ENCODE assay signal across 8 cellular contexts in the genomic region with DNA sequence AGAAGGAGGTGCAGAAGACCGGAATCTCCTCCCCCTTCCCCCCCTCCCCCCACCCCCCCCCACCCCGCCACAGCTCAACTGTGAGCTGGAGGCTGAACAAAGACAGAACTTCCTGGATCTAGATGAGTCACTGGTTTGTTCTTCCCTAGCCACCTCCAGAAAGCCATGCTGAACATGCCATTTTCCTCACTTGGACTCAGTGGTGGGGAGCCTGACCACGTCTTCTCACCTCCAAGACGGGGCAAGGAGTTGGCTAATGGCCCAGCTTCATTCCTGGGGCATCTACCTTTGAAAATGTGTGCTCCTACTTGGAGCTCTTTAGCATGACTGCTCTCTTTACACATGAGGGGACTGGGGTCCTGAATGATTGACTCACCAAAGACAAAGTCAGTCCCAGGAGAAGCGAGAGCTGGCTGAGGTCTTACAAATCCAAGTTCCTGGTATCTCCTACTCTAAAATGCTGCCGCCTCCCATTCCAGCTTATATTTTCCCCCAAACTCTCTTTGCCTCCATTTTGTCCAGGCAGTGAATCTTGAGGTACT. TPM values are rescaled to one million over a fixed set of nuclear protein-coding genes. Genes with fewer than 3 reads are reported as not detected.
DNase-seq lines count a peak whose midpoint lies in the region; ATAC-seq and TF ChIP-seq lines count a peak whose summit lies in the region.

No MANE protein-coding gene starts in this region.

- TF ChIP-seq CTCF in H9 (conservative IDR thresholded peaks at IDR 0.05) (no peak), fibroblast of the aortic adventitia (IDR thresholded peaks at IDR 0.05; ENCODE audit: insufficient read depth, low read length) (no peak), spleen (IDR thresholded peaks at IDR 0.05 in 8 of 11, conservative IDR thresholded peaks at IDR 0.05 in 3 of 11) (no peak)

- no peak overlapping the region for H2BK120ac ChIP-seq in H9 (ENCODE audit: low read depth, low read length, poor library complexity, severe bottlenecking)

- intact Hi-C loops in spleen (cut with DNase I; ENCODE audit: low total_unique reads), result no loop called here

- H3K79me1 ChIP-seq in H9 (ENCODE audit: insufficient read depth, low read depth, low read length, poor library complexity, severe bottlenecking), result no peaks in the 10 kb centered on the region

- H2BK12ac ChIP-seq in H9 (ENCODE audit: insufficient read length, low read depth, low read length), result no peak overlapping the region

- peak overlapping the region; percentile 33 for H4K5ac ChIP-seq in H9 (ENCODE audit: insufficient read length, low read depth, low read length)

- H2AFZ ChIP-seq in H9 (ENCODE audit: low read length), result peak overlapping the region; percentile 86

- no peak overlapping the region for H3K27ac ChIP-seq in H9 (ENCODE audit: insufficient read length, low read depth, low read length)
- peak overlapping the region in 5 of 8 donors; percentile 43 to 71 (median 60) for H3K27ac ChIP-seq in spleen

- no peak overlapping the region; the same call in 1 of the 2 replicates for H3K4ac ChIP-seq in H9 (ENCODE audit: low read depth, low read length)

- no peak overlapping the region for H3T11ph ChIP-seq in H9 (ENCODE audit: low read length)

- H3K9me3 ChIP-seq in H9 (ENCODE audit: control insufficient read depth, low read depth, low read length) (no peaks in the 10 kb centered on the region), spleen (no peaks in the 10 kb centered on the region)

- no peak for TF ChIP-seq POLR2A in spleen (IDR thresholded peaks at IDR 0.05)

- no peak overlapping the region for H3K9ac ChIP-seq in H9 (ENCODE audit: extremely low read depth, insufficient read length, low read length)

- no peaks in the 10 kb centered on the region; the same call in 1 of the 2 replicates for H3K27me3 Mint-ChIP-seq in H9 (ENCODE audit: low read depth)
- peaks cover 20% of the 10 kb centered on the region for H3K27me3 Mint-ChIP-seq in activated T-helper 17 cell treated with anti-CD3 and anti-CD28 coated beads, Interleukin-2, amount 50 U/mL, for 72 hours

- H4K20me1 ChIP-seq in H9 (ENCODE audit: control insufficient read depth, insufficient read depth, insufficient read length), result no peaks in the 10 kb centered on the region

- peak overlapping the region in 1 of 3 experiments; percentile 96; a peak in 2 of 7 replicates for H3K27ac Mint-ChIP-seq in H9
- H3K27ac Mint-ChIP-seq in activated T-helper 17 cell treated with anti-CD3 and anti-CD28 coated beads, Interleukin-2, amount 50 U/mL, for 72 hours, result no peak overlapping the region

- no peaks in the 10 kb centered on the region for H3K23me2 ChIP-seq in H9 (ENCODE audit: insufficient read length, low read depth, low read length, poor library complexity, severe bottlenecking)

- H3K4me3 ChIP-seq in fibroblast of the aortic adventitia (ENCODE audit: low read depth, low read length) (no peak overlapping the region), spleen (no peak overlapping the region)

- H3K56ac ChIP-seq in H9 (ENCODE audit: insufficient read length, low read depth, low read length), result no peak overlapping the region

- no CpG with 5 or more reads among the region's 6 CpGs for WGBS in H9 (ENCODE audit: extremely low coverage, insufficient read length, low lambda C conversion rate)
- WGBS in spleen, 5 donors, result 45 to 74% (median 56%) methylated on average over 5 to 6 of the region's 6 CpGs

- H3K4me1 Mint-ChIP-seq in H9, result peaks cover 28 to 33% of the 10 kb centered on the region in 2 experiments
- no peaks in the 10 kb centered on the region for H3K4me1 Mint-ChIP-seq in activated T-helper 17 cell treated with anti-CD3 and anti-CD28 coated beads, Interleukin-2, amount 50 U/mL, for 72 hours

- no peaks in the 10 kb centered on the region; a peak in 1 of 7 replicates for H3K36me3 Mint-ChIP-seq in H9 (ENCODE audit: insufficient read depth in 1 of 3, low read depth in 3 of 3)
- H3K36me3 Mint-ChIP-seq in activated T-helper 17 cell treated with anti-CD3 and anti-CD28 coated beads, Interleukin-2, amount 50 U/mL, for 72 hours (ENCODE audit: low read depth), result no peaks in the 10 kb centered on the region

- ATAC-seq in GM18858 (IDR thresholded peaks at IDR 0.05; ENCODE audit: unreplicated experiment), result no peak
- ATAC-seq in activated T-helper 17 cell treated with anti-CD3 and anti-CD28 coated beads, Interleukin-2, amount 50 U/mL, for 72 hours (replicated peaks), result no peak

- peak overlapping the region; percentile 82 for H3K18ac ChIP-seq in H9 (ENCODE audit: insufficient read length, low read depth, low read length)

- H4K91ac ChIP-seq in H9 (ENCODE audit: insufficient read length, low read depth, low read length), result no peak overlapping the region

- DNase-seq in H9 (peak; percentile 72), OCI-M1 (lab: John Stamatoyannopoulos, UW) (peak; percentile 70), fibroblast of the aortic adventitia (ENCODE audit: low read depth) (peak; percentile 68), spleen (no peak)
- DNase-seq in activated CD4-positive, CD25-positive, alpha-beta regulatory T cell treated with anti-CD3 and anti-CD28 coated beads, Interleukin-2, amount 50 U/mL, for 72 hours, result no peak
- DNase-seq in activated CD4-positive, alpha-beta T cell treated with anti-CD3 and anti-CD28 coated beads, Interleukin-2, amount 50 U/mL, for 4 hours, result no peak

- H3K4me1 ChIP-seq in H9 (ENCODE audit: insufficient read depth, low read length) (peaks cover 3% of the 10 kb centered on the region; the same call in 1 of the 2 replicates), spleen (peaks cover 0 to 9% (median 2%) of the 10 kb centered on the region in 6 donors)

- H3K23ac ChIP-seq in H9 (ENCODE audit: insufficient read length, low read depth, low read length), result no peak overlapping the region

- H3K9me3 Mint-ChIP-seq in H9, result no peaks in the 10 kb centered on the region
- H3K9me3 Mint-ChIP-seq in activated T-helper 17 cell treated with anti-CD3 and anti-CD28 coated beads, Interleukin-2, amount 50 U/mL, for 72 hours, result no peaks in the 10 kb centered on the region

- H2BK15ac ChIP-seq in H9 (ENCODE audit: low read depth, low read length), result no peak overlapping the region

- no peaks in the 10 kb centered on the region for H3K36me3 ChIP-seq in spleen

- H3K4me2 ChIP-seq in H9 (ENCODE audit: insufficient read depth, insufficient read length, low read length), result no peak overlapping the region

- H2BK20ac ChIP-seq in H9 (ENCODE audit: low read depth, low read length, poor library complexity, severe bottlenecking), result no peak overlapping the region

- no peak overlapping the region for H2BK5ac ChIP-seq in H9 (ENCODE audit: insufficient read length, low read length)

- H3K14ac ChIP-seq in H9 (ENCODE audit: insufficient read depth, low read length), result 0 out of 2 replicates have a peak overlapping the region, but pooled peaks have one; percentile 53

- no peak overlapping the region for H4K8ac ChIP-seq in H9 (replicated peaks; ENCODE audit: insufficient read length, low read depth, low read length)

- H2AK5ac ChIP-seq in H9 (ENCODE audit: insufficient read length, low read length), result no peak overlapping the region

- H3K27me3 ChIP-seq in H9 (ENCODE audit: insufficient read depth, low read length) (no peaks in the 10 kb centered on the region), spleen (replicated peaks in 1 of 7) (no peaks in the 10 kb centered on the region)

- 0 out of 5 replicates have a peak overlapping the region, but pooled peaks of 1 of the 2 experiments have one; percentile 18 for H3K4me3 Mint-ChIP-seq in H9
- no peak overlapping the region for H3K4me3 Mint-ChIP-seq in activated T-helper 17 cell treated with anti-CD3 and anti-CD28 coated beads, Interleukin-2, amount 50 U/mL, for 72 hours

- H3K79me2 ChIP-seq in H9 (ENCODE audit: insufficient read depth, low read length), result no peaks in the 10 kb centered on the region

RNA-seq across cellular contexts. Expression of gene FZD5, which starts 22.6 kb away (rescaled TPM):
- total RNA-seq in H9 (2021) (120 and 122 TPM in 2 replicates), fibroblast of the aortic adventitia (ENCODE audit: low replicate concordance) (1.4 and 2.4 TPM in 2 replicates), spleen (10 to 100 TPM in 1 of 7 donors, 1 to 10 TPM in 6; 4.0 to 11.4 (median 6.6) TPM)
- polyA plus RNA-seq in spleen, result 1 to 10 TPM in 1 of 3 donors, under 1 TPM in 2; 0.35 to 1.1 (median 0.38) TPM
- 1 to 10 TPM in 1 of 2 donors, under 1 TPM in 1; 0.54 to 1.2 TPM for total RNA-seq in activated T-helper 17 cell treated with anti-CD3 and anti-CD28 coated beads, Interleukin-2, amount 50 U/mL, for 72 hours

Comparison
In these comparisons a context has a peak if more than half of its experiments do, and no peak if none do; other contexts are left out.
1. DNase-seq: peak in H9 (single experiment), OCI-M1 (single experiment) and fibroblast of the aortic adventitia (single experiment); none in spleen (single experiment), activated CD4-positive, CD25-positive, alpha-beta regulatory T cell treated with anti-CD3 and anti-CD28 coated beads, Interleukin-2, amount 50 U/mL, for 72 hours (single experiment) and activated CD4-positive, alpha-beta T cell treated with anti-CD3 and anti-CD28 coated beads, Interleukin-2, amount 50 U/mL, for 4 hours (0 of 2).